ENCODE assay signal across 16 cellular contexts in the genomic region with DNA sequence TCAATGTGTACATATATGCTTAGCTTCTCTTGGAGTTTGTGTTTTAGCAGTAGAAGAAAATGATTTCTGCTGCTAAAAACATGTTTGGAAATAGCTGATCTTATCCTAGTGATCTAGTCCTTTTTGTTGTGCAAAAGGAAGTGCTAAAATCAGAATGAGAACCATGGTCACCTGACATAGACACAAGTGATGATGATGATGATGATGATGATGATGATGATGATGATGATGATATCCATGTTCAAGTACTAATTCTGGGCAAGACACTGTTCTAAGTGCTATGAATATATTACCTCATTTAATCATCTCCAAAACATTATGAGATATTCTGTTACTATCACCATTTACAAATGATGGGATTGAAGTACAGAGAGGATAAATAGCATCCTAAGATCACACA.
A peak's percentile ranks its signal among the peaks of the same experiment; 100 is the strongest.
DNase-seq lines count a peak whose midpoint lies in the region; ATAC-seq, FAIRE-seq and TF ChIP-seq lines count a peak whose summit lies in the region.
"Had no signal": no experiment of that assay in that cellular context is flagged by ENCODE, and none has a peak within 500 bp of the region (broad histone marks: within the 10 kb centered on the region; RNA-seq: fewer than 3 reads in every experiment).

No MANE protein-coding gene starts in this region.

- H3K27ac ChIP-seq in A549 (no peak overlapping the region), astrocyte (ENCODE audit: low read depth, low read length) (no peak overlapping the region)
- no peak overlapping the region for H3K27ac ChIP-seq in BLaER1 treated with 17β-estradiol and CSF1 and Interleukin-3, amounts not matched to agents 10 nM and 100 nM

- no peak overlapping the region for H2AFZ ChIP-seq in astrocyte (ENCODE audit: low read depth, low read length)

- H3K9me3 ChIP-seq in A549: no peaks in the 10 kb centered on the region
- no peaks in the 10 kb centered on the region for H3K9me3 ChIP-seq in BLaER1 treated with 17β-estradiol and CSF1 and Interleukin-3, amounts not matched to agents 10 nM and 100 nM (replicated peaks in 1 of 11)
- no peaks in the 10 kb centered on the region for H3K9me3 ChIP-seq in astrocyte (ENCODE audit: insufficient read depth, low read depth, low read length)

- no peaks in the 10 kb centered on the region for H3K27me3 Mint-ChIP-seq in astrocyte (ENCODE audit: low read depth, unreplicated experiment)
- H3K27me3 Mint-ChIP-seq: CD4-positive, alpha-beta memory T cell had no signal

- H3K4me3 Mint-ChIP-seq in astrocyte (ENCODE audit: unreplicated experiment): no peak overlapping the region
- H3K4me3 Mint-ChIP-seq: CD14-positive monocyte; CD4-positive, alpha-beta memory T cell had no signal

- no peak for ATAC-seq in A549
- ATAC-seq in HG03354 (IDR thresholded peaks at IDR 0.05; ENCODE audit: poor library complexity, severe bottlenecking, unreplicated experiment): no peak

- H3K9ac ChIP-seq in BLaER1 treated with 17β-estradiol and CSF1 and Interleukin-3, amounts not matched to agents 10 nM and 100 nM: no peak overlapping the region
- H3K9ac ChIP-seq in astrocyte (ENCODE audit: low read length): no peak overlapping the region

- DNase-seq in A549 (ENCODE audit: low read depth in 1 of 2, low spot score in 1 of 2) (no peak), astrocyte (ENCODE audit: low read depth) (no peak), superior temporal gyrus (ENCODE audit: extremely low spot score) (no peak)
- no peak for DNase-seq in activated CD4-positive, alpha-beta T cell treated with anti-CD3 and anti-CD28 coated beads, Interleukin-2, amount 50 U/mL, for 48 hours
- DNase-seq: 8988T; Calu3; CD4-positive, alpha-beta memory T cell; COR-L47; GF-D8; H7 had no signal

- H3K4me1 Mint-ChIP-seq in astrocyte (ENCODE audit: low read depth, unreplicated experiment): peaks cover 27% of the 10 kb centered on the region
- H3K4me1 Mint-ChIP-seq: CD14-positive monocyte had no signal

- TF ChIP-seq EP300 in A549 (IDR thresholded peaks at IDR 0.05): no peak

- TF ChIP-seq CTCF in A549 (IDR thresholded peaks at IDR 0.05) (no peak), astrocyte (IDR thresholded peaks at IDR 0.05; ENCODE audit: insufficient read depth, low read depth, low read length) (no peak)

- no peaks in the 10 kb centered on the region for H3K9me3 Mint-ChIP-seq in astrocyte (ENCODE audit: unreplicated experiment)
- H3K9me3 Mint-ChIP-seq: CD14-positive monocyte; CD4-positive, alpha-beta memory T cell had no signal

- FAIRE-seq in A549 (lab: Jason Lieb, UNC) (peak; percentile 54), astrocyte (lab: Jason Lieb, UNC) (no peak)
- FAIRE-seq: GM12891, GM18507, H1 had no signal

- no peaks in the 10 kb centered on the region for H3K79me2 ChIP-seq in astrocyte (ENCODE audit: insufficient read depth, low read length)

- H3K4me1 ChIP-seq in A549 (peaks cover 3% of the 10 kb centered on the region; the same call in 1 of the 3 replicates), astrocyte (ENCODE audit: insufficient read depth, low read length) (peaks cover 24% of the 10 kb centered on the region)
- H3K4me1 ChIP-seq in BLaER1 treated with 17β-estradiol and CSF1 and Interleukin-3, amounts not matched to agents 10 nM and 100 nM: peaks cover 15 to 53% (median 40%) of the 10 kb centered on the region in 10 experiments

- no peaks in the 10 kb centered on the region for H3K36me3 Mint-ChIP-seq in astrocyte (ENCODE audit: low read depth, unreplicated experiment)
- H3K36me3 Mint-ChIP-seq: CD14-positive monocyte; CD4-positive, alpha-beta memory T cell had no signal

- H3K27me3 ChIP-seq in BLaER1 treated with 17β-estradiol and CSF1 and Interleukin-3, amounts not matched to agents 10 nM and 100 nM: no peaks in the 10 kb centered on the region
- H3K27me3 ChIP-seq in astrocyte (ENCODE audit: insufficient read depth, low read length): no peaks in the 10 kb centered on the region

- no peak overlapping the region for H3K4me3 ChIP-seq in A549
- H3K4me3 ChIP-seq in BLaER1 treated with 17β-estradiol and CSF1 and Interleukin-3, amounts not matched to agents 10 nM and 100 nM: no peak overlapping the region
- H3K4me3 ChIP-seq in astrocyte (ENCODE audit: insufficient read depth, low read depth, low read length): no peak overlapping the region

- TF ChIP-seq RAD21 in A549 (conservative IDR thresholded peaks at IDR 0.05 in 1 of 2, IDR thresholded peaks at IDR 0.05 in 1 of 2): no peak

- peak overlapping the region; percentile 3 for H3K27ac Mint-ChIP-seq in astrocyte (ENCODE audit: unreplicated experiment)
- H3K27ac Mint-ChIP-seq: CD4-positive, alpha-beta memory T cell had no signal

- no peak for TF ChIP-seq POLR2A in A549 (IDR thresholded peaks at IDR 0.05; ENCODE audit: low read length)

- H3K4me2 ChIP-seq in A549 (no peak overlapping the region), astrocyte (ENCODE audit: low read length) (peak overlapping the region; percentile 46)
- peak overlapping the region in 9 of 11 experiments; percentile 6 to 49 (median 31); a peak in 12 of 22 replicates for H3K4me2 ChIP-seq in BLaER1 treated with 17β-estradiol and CSF1 and Interleukin-3, amounts not matched to agents 10 nM and 100 nM

- no peaks in the 10 kb centered on the region for H3K36me3 ChIP-seq in BLaER1 treated with 17β-estradiol and CSF1 and Interleukin-3, amounts not matched to agents 10 nM and 100 nM
- H3K36me3 ChIP-seq in astrocyte (ENCODE audit: insufficient read depth, low read length): no peaks in the 10 kb centered on the region

- POLR2A ChIA-PET in A549 (lab: Yijun Ruan, JAX): no interaction called here

- H4K20me1 ChIP-seq in BLaER1 treated with 17β-estradiol and CSF1 and Interleukin-3, amounts not matched to agents 10 nM and 100 nM: no peaks in the 10 kb centered on the region
- H4K20me1 ChIP-seq in astrocyte (ENCODE audit: insufficient read depth, low read length): no peaks in the 10 kb centered on the region

- CTCF ChIA-PET in A549 (lab: Yijun Ruan, JAX): interaction anchor here (1.2 to 1.9 kb wide), 5 partner anchors 11 to 136 kb away, joined by 3 to 10 read pairs (median 8); no protein-coding TSS in a partner anchor

TF ChIP-seq in A549, 52 proteins besides CTCF, POLR2A, EP300 and RAD21:
- TF ChIP-seq MAX (IDR thresholded peaks at IDR 0.05) (no peak), ZNF302 (CRISPR knock-in tag; IDR thresholded peaks at IDR 0.05) (no peak), FOSL2 (IDR thresholded peaks at IDR 0.05) (no peak), FOSL2 (CRISPR knock-in tag; IDR thresholded peaks at IDR 0.05) (no peak), KDM5A (IDR thresholded peaks at IDR 0.05) (no peak), ESRRA (IDR thresholded peaks at IDR 0.05; ENCODE audit: borderline replicate concordance, low read length) (no peak), GATA3 (IDR thresholded peaks at IDR 0.05; ENCODE audit: borderline replicate concordance) (no peak), RFX5 (IDR thresholded peaks at IDR 0.05) (no peak), NFE2L2 (conservative IDR thresholded peaks at IDR 0.05; ENCODE audit: low read length) (no peak), FOXS1 (CRISPR knock-in tag; IDR thresholded peaks at IDR 0.05) (no peak), MYC (IDR thresholded peaks at IDR 0.05; ENCODE audit: borderline replicate concordance, low read length) (no peak), MAFK (IDR thresholded peaks at IDR 0.05; ENCODE audit: partially characterized antibody) (no peak), USF2 (IDR thresholded peaks at IDR 0.05) (no peak)
- TF ChIP-seq, protein P1, sequence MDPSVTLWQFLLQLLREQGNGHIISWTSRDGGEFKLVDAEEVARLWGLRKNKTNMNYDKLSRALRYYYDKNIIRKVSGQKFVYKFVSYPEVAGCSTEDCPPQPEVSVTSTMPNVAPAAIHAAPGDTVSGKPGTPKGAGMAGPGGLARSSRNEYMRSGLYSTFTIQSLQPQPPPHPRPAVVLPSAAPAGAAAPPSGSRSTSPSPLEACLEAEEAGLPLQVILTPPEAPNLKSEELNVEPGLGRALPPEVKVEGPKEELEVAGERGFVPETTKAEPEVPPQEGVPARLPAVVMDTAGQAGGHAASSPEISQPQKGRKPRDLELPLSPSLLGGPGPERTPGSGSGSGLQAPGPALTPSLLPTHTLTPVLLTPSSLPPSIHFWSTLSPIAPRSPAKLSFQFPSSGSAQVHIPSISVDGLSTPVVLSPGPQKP (IDR thresholded peaks at IDR 0.05; ENCODE audit: low read depth, low read length): no peak
